Comparison of ENCODE assay signal across 1 cellular context in genomic region chr12:113436993-113437728, GRCh38.
TF ChIP-seq lines count a peak whose summit lies in the region.

No MANE protein-coding gene starts in this region.

TF ChIP-seq in HEK293, 187 proteins besides CTCF, POLR2A, EP300 and RAD21 (continued from another document):
- no peak for TF ChIP-seq REST (tag by site-specific recombination; IDR thresholded peaks at IDR 0.05)
- no peak for TF ChIP-seq ZNF292 (tag by site-specific recombination; IDR thresholded peaks at IDR 0.05; ENCODE audit: borderline replicate concordance, low read depth)
- TF ChIP-seq ZNF366 (tag by site-specific recombination; conservative IDR thresholded peaks at IDR 0.05) = peak; percentile 88
- no peak for TF ChIP-seq ZNF513 (tag by site-specific recombination; IDR thresholded peaks at IDR 0.05)
- no peak for TF ChIP-seq ZNF391 (tag by site-specific recombination; IDR thresholded peaks at IDR 0.05; ENCODE audit: borderline replicate concordance, low read depth)
- TF ChIP-seq ZNF514 (tag by site-specific recombination; IDR thresholded peaks at IDR 0.05) = no peak
